ENCODE assay signal across 1 cellular context in the genomic region with DNA sequence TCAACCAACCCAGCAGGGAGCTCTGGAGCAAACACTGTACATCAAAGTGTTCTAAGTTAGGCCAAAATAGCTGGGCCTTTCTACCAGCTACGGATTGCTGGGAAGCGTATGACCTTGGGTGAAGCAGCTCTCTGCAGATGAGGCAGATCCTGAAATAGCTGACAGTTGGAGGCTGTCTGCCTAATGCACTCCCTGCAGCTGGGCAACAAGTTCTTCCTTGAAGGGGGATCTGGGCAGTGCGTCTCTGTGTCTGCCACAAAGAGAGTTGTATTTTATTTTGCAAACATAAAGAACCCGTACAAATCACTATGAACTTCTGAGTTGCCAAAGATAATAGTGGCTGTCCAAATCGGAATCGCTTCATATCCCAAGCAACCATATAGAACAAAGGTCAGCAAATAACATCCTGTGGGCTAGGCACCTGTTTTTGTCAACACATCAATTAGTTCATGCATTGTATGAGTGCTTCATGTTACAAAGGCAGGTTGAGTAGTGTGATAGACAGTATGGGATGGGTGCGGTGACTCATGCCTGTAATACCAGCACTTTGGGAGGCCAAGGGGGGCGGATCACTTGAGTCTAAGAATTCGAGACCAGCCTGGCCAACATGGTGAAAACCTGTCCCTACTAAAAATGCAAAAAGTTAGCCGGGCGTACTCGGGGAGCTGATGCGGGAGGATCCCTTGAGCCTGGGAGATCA.
A peak's percentile ranks its signal among the peaks of the same experiment; 100 is the strongest.
TF ChIP-seq lines count a peak whose summit lies in the region.

No MANE protein-coding gene starts in this region.

TF ChIP-seq in K562, 482 proteins besides CTCF, POLR2A, EP300 and RAD21 (continued from another document and continues in another):
- TF ChIP-seq, protein P1, sequence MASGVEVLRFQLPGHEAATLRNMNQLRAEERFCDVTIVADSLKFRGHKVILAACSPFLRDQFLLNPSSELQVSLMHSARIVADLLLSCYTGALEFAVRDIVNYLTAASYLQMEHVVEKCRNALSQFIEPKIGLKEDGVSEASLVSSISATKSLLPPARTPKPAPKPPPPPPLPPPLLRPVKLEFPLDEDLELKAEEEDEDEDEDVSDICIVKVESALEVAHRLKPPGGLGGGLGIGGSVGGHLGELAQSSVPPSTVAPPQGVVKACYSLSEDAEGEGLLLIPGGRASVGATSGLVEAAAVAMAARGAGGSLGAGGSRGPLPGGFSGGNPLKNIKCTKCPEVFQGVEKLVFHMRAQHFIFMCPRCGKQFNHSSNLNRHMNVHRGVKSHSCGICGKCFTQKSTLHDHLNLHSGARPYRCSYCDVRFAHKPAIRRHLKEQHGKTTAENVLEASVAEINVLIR (CRISPR knock-in tag; IDR thresholded peaks at IDR 0.05), result no peak
- TF ChIP-seq NR1H2 (CRISPR knock-in tag; IDR thresholded peaks at IDR 0.05) (no peak), CEBPB (tag; IDR thresholded peaks at IDR 0.05) (no peak), NRF1 (conservative IDR thresholded peaks at IDR 0.05 in 1 of 2, IDR thresholded peaks at IDR 0.05 in 1 of 2) (no peak), NFYB (IDR thresholded peaks at IDR 0.05; ENCODE audit: extremely low read depth, insufficient read length) (no peak), MAFG (tag; conservative IDR thresholded peaks at IDR 0.05) (peak; percentile 69), STAG1 (CRISPR knock-in tag; IDR thresholded peaks at IDR 0.05; ENCODE audit: borderline replicate concordance) (no peak), JUND (IDR thresholded peaks at IDR 0.05; ENCODE audit: borderline replicate concordance, low read depth, low read length) (peak; percentile 82), JUND (tag; IDR thresholded peaks at IDR 0.05; ENCODE audit: borderline replicate concordance, low read depth, low read length) (peak; percentile 69; the same call in 1 of the 3 replicates), MAFF (IDR thresholded peaks at IDR 0.05; ENCODE audit: low read length) (0 out of 2 replicates have a peak, but pooled peaks have one; percentile 9), CXXC5 (CRISPR knock-in tag; IDR thresholded peaks at IDR 0.05) (no peak), RFX5 (IDR thresholded peaks at IDR 0.05; ENCODE audit: low read depth, low read length) (no peak), MAFK (IDR thresholded peaks at IDR 0.05; ENCODE audit: low read length) (0 out of 2 replicates have a peak, but pooled peaks have one; percentile 32), C11orf30 (IDR thresholded peaks at IDR 0.05; ENCODE audit: low read depth) (peak; percentile 83), PHF8 (IDR thresholded peaks at IDR 0.05; ENCODE audit: borderline replicate concordance, low read length) (no peak), ZNF551 (CRISPR knock-in tag; IDR thresholded peaks at IDR 0.05) (no peak), KLF16 (IDR thresholded peaks at IDR 0.05) (no peak), HNRNPUL1 (IDR thresholded peaks at IDR 0.05; ENCODE audit: low read length) (no peak), FOS (IDR thresholded peaks at IDR 0.05; ENCODE audit: extremely low read depth, insufficient read length) (no peak), TAF7 (tag; IDR thresholded peaks at IDR 0.05) (no peak), ATF7 (IDR thresholded peaks at IDR 0.05) (no peak), GATAD2A (IDR thresholded peaks at IDR 0.05) (no peak), HNRNPLL (IDR thresholded peaks at IDR 0.05; ENCODE audit: low read depth, low read length, poor library complexity, severe bottlenecking) (no peak), CBFA2T3 (IDR thresholded peaks at IDR 0.05) (0 out of 2 replicates have a peak, but pooled peaks have one; percentile 27), NFE2 (IDR thresholded peaks at IDR 0.05; ENCODE audit: low read depth) (no peak), NFATC3 (IDR thresholded peaks at IDR 0.05) (no peak), CTBP1 (IDR thresholded peaks at IDR 0.05; ENCODE audit: borderline replicate concordance) (no peak), ZNF384 (IDR thresholded peaks at IDR 0.05; ENCODE audit: low read depth, low read length) (no peak), PCBP1 (IDR thresholded peaks at IDR 0.05; ENCODE audit: low read depth, low read length, poor library complexity, severe bottlenecking) (no peak), GTF2F1 (IDR thresholded peaks at IDR 0.05; ENCODE audit: low read depth, low read length) (no peak), ZFPM2 (CRISPR knock-in tag; IDR thresholded peaks at IDR 0.05) (no peak), ZBTB17 (CRISPR knock-in tag; IDR thresholded peaks at IDR 0.05) (no peak), ESRRB (CRISPR knock-in tag; IDR thresholded peaks at IDR 0.05; ENCODE audit: borderline replicate concordance) (no peak), HMG20B (CRISPR knock-in tag; IDR thresholded peaks at IDR 0.05) (no peak), ILK (tag; IDR thresholded peaks at IDR 0.05; ENCODE audit: borderline replicate concordance, low read depth) (no peak), FOXK2 (conservative IDR thresholded peaks at IDR 0.05 in 1 of 2, IDR thresholded peaks at IDR 0.05 in 1 of 2; ENCODE audit: low read depth in 2 of 2) (no peak), ETS2 (tag; IDR thresholded peaks at IDR 0.05; ENCODE audit: borderline replicate concordance, poor library complexity, severe bottlenecking) (no peak), RUNX1 (IDR thresholded peaks at IDR 0.05; ENCODE audit: low read depth) (no peak), ZFP30 (CRISPR knock-in tag; IDR thresholded peaks at IDR 0.05; ENCODE audit: borderline replicate concordance) (no peak)
- TF ChIP-seq, protein P2, sequence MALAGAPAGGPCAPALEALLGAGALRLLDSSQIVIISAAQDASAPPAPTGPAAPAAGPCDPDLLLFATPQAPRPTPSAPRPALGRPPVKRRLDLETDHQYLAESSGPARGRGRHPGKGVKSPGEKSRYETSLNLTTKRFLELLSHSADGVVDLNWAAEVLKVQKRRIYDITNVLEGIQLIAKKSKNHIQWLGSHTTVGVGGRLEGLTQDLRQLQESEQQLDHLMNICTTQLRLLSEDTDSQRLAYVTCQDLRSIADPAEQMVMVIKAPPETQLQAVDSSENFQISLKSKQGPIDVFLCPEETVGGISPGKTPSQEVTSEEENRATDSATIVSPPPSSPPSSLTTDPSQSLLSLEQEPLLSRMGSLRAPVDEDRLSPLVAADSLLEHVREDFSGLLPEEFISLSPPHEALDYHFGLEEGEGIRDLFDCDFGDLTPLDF (CRISPR knock-in tag; IDR thresholded peaks at IDR 0.05), result no peak
- TF ChIP-seq, protein P3, sequence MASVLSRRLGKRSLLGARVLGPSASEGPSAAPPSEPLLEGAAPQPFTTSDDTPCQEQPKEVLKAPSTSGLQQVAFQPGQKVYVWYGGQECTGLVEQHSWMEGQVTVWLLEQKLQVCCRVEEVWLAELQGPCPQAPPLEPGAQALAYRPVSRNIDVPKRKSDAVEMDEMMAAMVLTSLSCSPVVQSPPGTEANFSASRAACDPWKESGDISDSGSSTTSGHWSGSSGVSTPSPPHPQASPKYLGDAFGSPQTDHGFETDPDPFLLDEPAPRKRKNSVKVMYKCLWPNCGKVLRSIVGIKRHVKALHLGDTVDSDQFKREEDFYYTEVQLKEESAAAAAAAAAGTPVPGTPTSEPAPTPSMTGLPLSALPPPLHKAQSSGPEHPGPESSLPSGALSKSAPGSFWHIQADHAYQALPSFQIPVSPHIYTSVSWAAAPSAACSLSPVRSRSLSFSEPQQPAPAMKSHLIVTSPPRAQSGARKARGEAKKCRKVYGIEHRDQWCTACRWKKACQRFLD (CRISPR knock-in tag; IDR thresholded peaks at IDR 0.05), result no peak
- TF ChIP-seq, protein P4, sequence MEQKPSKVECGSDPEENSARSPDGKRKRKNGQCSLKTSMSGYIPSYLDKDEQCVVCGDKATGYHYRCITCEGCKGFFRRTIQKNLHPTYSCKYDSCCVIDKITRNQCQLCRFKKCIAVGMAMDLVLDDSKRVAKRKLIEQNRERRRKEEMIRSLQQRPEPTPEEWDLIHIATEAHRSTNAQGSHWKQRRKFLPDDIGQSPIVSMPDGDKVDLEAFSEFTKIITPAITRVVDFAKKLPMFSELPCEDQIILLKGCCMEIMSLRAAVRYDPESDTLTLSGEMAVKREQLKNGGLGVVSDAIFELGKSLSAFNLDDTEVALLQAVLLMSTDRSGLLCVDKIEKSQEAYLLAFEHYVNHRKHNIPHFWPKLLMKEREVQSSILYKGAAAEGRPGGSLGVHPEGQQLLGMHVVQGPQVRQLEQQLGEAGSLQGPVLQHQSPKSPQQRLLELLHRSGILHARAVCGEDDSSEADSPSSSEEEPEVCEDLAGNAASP (IDR thresholded peaks at IDR 0.05), result no peak
- TF ChIP-seq, protein P5, sequence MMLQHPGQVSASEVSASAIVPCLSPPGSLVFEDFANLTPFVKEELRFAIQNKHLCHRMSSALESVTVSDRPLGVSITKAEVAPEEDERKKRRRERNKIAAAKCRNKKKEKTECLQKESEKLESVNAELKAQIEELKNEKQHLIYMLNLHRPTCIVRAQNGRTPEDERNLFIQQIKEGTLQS (IDR thresholded peaks at IDR 0.05), result peak; percentile 83
- TF ChIP-seq, protein P5 (CRISPR knock-in tag; conservative IDR thresholded peaks at IDR 0.05), result no peak
- TF ChIP-seq, protein P6, sequence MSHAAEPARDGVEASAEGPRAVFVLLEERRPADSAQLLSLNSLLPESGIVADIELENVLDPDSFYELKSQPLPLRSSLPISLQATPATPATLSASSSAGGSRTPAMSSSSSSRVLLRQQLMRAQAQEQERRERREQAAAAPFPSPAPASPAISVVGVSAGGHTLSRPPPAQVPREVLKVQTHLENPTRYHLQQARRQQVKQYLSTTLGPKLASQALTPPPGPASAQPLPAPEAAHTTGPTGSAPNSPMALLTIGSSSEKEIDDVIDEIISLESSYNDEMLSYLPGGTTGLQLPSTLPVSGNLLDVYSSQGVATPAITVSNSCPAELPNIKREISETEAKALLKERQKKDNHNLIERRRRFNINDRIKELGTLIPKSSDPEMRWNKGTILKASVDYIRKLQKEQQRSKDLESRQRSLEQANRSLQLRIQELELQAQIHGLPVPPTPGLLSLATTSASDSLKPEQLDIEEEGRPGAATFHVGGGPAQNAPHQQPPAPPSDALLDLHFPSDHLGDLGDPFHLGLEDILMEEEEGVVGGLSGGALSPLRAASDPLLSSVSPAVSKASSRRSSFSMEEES (CRISPR knock-in tag; IDR thresholded peaks at IDR 0.05), result no peak
- TF ChIP-seq, protein P7, sequence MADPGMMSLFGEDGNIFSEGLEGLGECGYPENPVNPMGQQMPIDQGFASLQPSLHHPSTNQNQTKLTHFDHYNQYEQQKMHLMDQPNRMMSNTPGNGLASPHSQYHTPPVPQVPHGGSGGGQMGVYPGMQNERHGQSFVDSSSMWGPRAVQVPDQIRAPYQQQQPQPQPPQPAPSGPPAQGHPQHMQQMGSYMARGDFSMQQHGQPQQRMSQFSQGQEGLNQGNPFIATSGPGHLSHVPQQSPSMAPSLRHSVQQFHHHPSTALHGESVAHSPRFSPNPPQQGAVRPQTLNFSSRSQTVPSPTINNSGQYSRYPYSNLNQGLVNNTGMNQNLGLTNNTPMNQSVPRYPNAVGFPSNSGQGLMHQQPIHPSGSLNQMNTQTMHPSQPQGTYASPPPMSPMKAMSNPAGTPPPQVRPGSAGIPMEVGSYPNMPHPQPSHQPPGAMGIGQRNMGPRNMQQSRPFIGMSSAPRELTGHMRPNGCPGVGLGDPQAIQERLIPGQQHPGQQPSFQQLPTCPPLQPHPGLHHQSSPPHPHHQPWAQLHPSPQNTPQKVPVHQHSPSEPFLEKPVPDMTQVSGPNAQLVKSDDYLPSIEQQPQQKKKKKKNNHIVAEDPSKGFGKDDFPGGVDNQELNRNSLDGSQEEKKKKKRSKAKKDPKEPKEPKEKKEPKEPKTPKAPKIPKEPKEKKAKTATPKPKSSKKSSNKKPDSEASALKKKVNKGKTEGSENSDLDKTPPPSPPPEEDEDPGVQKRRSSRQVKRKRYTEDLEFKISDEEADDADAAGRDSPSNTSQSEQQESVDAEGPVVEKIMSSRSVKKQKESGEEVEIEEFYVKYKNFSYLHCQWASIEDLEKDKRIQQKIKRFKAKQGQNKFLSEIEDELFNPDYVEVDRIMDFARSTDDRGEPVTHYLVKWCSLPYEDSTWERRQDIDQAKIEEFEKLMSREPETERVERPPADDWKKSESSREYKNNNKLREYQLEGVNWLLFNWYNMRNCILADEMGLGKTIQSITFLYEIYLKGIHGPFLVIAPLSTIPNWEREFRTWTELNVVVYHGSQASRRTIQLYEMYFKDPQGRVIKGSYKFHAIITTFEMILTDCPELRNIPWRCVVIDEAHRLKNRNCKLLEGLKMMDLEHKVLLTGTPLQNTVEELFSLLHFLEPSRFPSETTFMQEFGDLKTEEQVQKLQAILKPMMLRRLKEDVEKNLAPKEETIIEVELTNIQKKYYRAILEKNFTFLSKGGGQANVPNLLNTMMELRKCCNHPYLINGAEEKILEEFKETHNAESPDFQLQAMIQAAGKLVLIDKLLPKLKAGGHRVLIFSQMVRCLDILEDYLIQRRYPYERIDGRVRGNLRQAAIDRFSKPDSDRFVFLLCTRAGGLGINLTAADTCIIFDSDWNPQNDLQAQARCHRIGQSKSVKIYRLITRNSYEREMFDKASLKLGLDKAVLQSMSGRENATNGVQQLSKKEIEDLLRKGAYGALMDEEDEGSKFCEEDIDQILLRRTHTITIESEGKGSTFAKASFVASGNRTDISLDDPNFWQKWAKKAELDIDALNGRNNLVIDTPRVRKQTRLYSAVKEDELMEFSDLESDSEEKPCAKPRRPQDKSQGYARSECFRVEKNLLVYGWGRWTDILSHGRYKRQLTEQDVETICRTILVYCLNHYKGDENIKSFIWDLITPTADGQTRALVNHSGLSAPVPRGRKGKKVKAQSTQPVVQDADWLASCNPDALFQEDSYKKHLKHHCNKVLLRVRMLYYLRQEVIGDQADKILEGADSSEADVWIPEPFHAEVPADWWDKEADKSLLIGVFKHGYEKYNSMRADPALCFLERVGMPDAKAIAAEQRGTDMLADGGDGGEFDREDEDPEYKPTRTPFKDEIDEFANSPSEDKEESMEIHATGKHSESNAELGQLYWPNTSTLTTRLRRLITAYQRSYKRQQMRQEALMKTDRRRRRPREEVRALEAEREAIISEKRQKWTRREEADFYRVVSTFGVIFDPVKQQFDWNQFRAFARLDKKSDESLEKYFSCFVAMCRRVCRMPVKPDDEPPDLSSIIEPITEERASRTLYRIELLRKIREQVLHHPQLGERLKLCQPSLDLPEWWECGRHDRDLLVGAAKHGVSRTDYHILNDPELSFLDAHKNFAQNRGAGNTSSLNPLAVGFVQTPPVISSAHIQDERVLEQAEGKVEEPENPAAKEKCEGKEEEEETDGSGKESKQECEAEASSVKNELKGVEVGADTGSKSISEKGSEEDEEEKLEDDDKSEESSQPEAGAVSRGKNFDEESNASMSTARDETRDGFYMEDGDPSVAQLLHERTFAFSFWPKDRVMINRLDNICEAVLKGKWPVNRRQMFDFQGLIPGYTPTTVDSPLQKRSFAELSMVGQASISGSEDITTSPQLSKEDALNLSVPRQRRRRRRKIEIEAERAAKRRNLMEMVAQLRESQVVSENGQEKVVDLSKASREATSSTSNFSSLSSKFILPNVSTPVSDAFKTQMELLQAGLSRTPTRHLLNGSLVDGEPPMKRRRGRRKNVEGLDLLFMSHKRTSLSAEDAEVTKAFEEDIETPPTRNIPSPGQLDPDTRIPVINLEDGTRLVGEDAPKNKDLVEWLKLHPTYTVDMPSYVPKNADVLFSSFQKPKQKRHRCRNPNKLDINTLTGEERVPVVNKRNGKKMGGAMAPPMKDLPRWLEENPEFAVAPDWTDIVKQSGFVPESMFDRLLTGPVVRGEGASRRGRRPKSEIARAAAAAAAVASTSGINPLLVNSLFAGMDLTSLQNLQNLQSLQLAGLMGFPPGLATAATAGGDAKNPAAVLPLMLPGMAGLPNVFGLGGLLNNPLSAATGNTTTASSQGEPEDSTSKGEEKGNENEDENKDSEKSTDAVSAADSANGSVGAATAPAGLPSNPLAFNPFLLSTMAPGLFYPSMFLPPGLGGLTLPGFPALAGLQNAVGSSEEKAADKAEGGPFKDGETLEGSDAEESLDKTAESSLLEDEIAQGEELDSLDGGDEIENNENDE (IDR thresholded peaks at IDR 0.05; ENCODE audit: low read depth, low read length), result no peak
